In the genomic region with DNA sequence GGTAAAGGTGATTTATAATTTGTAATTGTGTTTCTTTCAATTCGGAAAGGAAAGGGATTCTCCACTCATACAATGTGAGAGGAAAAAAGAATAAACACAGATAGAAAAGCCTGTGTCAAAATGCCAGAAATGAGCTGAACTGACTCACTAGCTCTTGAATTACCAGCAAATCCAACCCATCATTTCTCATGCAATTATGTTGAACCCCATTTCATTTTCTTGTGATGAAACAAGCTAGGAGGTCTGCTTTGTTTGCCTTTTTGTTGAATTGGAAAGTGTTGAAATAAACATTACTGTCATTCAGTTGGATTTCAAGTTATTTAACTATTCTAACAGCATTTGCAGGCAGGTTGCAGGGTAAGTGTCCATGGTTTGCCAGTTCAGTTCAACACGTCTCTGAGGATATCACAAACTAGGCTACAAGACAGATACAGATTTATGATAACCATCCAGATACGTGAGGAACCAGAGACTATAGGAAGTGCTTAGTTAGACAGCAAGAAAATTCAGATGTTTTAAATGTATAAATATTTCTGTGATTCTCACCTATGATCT, we compare ENCODE assay signal across 1 cellular context.
TF ChIP-seq lines count a peak whose summit lies in the region.

No MANE protein-coding gene starts in this region.

TF ChIP-seq in GM23338, 12 proteins besides CTCF, POLR2A, EP300 and RAD21:
- TF ChIP-seq JUNB (IDR thresholded peaks at IDR 0.05; ENCODE audit: unreplicated experiment): no peak
- TF ChIP-seq ZNF331 (CRISPR knock-in tag; IDR thresholded peaks at IDR 0.05; ENCODE audit: low read depth): no peak
- no peak for TF ChIP-seq NANOG (IDR thresholded peaks at IDR 0.05; ENCODE audit: borderline replicate concordance)
- TF ChIP-seq, protein P1, sequence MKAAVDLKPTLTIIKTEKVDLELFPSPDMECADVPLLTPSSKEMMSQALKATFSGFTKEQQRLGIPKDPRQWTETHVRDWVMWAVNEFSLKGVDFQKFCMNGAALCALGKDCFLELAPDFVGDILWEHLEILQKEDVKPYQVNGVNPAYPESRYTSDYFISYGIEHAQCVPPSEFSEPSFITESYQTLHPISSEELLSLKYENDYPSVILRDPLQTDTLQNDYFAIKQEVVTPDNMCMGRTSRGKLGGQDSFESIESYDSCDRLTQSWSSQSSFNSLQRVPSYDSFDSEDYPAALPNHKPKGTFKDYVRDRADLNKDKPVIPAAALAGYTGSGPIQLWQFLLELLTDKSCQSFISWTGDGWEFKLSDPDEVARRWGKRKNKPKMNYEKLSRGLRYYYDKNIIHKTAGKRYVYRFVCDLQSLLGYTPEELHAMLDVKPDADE (IDR thresholded peaks at IDR 0.05): no peak
- TF ChIP-seq STAT1 (IDR thresholded peaks at IDR 0.05; ENCODE audit: unreplicated experiment): no peak
- TF ChIP-seq CREB1 (CRISPR knock-in tag; IDR thresholded peaks at IDR 0.05; ENCODE audit: low read depth): no peak
- TF ChIP-seq, protein P2, sequence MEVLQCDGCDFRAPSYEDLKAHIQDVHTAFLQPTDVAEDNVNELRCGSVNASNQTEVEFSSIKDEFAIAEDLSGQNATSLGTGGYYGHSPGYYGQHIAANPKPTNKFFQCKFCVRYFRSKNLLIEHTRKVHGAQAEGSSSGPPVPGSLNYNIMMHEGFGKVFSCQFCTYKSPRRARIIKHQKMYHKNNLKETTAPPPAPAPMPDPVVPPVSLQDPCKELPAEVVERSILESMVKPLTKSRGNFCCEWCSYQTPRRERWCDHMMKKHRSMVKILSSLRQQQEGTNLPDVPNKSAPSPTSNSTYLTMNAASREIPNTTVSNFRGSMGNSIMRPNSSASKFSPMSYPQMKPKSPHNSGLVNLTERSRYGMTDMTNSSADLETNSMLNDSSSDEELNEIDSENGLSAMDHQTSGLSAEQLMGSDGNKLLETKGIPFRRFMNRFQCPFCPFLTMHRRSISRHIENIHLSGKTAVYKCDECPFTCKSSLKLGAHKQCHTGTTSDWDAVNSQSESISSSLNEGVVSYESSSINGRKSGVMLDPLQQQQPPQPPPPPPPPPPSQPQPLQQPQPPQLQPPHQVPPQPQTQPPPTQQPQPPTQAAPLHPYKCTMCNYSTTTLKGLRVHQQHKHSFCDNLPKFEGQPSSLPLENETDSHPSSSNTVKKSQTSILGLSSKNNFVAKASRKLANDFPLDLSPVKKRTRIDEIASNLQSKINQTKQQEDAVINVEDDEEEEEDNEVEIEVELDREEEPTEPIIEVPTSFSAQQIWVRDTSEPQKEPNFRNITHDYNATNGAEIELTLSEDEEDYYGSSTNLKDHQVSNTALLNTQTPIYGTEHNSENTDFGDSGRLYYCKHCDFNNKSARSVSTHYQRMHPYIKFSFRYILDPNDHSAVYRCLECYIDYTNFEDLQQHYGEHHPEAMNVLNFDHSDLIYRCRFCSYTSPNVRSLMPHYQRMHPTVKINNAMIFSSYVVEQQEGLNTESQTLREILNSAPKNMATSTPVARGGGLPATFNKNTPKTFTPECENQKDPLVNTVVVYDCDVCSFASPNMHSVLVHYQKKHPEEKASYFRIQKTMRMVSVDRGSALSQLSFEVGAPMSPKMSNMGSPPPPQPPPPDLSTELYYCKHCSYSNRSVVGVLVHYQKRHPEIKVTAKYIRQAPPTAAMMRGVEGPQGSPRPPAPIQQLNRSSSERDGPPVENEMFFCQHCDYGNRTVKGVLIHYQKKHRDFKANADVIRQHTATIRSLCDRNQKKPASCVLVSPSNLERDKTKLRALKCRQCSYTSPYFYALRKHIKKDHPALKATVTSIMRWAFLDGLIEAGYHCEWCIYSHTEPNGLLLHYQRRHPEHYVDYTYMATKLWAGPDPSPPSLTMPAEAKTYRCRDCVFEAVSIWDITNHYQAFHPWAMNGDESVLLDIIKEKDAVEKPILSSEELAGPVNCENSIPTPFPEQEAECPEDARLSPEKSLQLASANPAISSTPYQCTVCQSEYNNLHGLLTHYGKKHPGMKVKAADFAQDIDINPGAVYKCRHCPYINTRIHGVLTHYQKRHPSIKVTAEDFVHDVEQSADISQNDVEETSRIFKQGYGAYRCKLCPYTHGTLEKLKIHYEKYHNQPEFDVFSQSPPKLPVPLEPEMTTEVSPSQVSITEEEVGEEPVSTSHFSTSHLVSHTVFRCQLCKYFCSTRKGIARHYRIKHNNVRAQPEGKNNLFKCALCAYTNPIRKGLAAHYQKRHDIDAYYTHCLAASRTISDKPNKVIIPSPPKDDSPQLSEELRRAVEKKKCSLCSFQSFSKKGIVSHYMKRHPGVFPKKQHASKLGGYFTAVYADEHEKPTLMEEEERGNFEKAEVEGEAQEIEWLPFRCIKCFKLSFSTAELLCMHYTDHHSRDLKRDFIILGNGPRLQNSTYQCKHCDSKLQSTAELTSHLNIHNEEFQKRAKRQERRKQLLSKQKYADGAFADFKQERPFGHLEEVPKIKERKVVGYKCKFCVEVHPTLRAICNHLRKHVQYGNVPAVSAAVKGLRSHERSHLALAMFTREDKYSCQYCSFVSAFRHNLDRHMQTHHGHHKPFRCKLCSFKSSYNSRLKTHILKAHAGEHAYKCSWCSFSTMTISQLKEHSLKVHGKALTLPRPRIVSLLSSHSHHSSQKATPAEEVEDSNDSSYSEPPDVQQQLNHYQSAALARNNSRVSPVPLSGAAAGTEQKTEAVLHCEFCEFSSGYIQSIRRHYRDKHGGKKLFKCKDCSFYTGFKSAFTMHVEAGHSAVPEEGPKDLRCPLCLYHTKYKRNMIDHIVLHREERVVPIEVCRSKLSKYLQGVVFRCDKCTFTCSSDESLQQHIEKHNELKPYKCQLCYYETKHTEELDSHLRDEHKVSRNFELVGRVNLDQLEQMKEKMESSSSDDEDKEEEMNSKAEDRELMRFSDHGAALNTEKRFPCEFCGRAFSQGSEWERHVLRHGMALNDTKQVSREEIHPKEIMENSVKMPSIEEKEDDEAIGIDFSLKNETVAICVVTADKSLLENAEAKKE (CRISPR knock-in tag; IDR thresholded peaks at IDR 0.05): no peak
- TF ChIP-seq EZH2 (IDR thresholded peaks at IDR 0.05; ENCODE audit: low read depth, unreplicated experiment): no peak
- TF ChIP-seq ZNF114 (CRISPR knock-in tag; IDR thresholded peaks at IDR 0.05): no peak
- no peak for TF ChIP-seq POLR2AphosphoS5 (IDR thresholded peaks at IDR 0.05; ENCODE audit: low read depth)
- TF ChIP-seq, protein P3, sequence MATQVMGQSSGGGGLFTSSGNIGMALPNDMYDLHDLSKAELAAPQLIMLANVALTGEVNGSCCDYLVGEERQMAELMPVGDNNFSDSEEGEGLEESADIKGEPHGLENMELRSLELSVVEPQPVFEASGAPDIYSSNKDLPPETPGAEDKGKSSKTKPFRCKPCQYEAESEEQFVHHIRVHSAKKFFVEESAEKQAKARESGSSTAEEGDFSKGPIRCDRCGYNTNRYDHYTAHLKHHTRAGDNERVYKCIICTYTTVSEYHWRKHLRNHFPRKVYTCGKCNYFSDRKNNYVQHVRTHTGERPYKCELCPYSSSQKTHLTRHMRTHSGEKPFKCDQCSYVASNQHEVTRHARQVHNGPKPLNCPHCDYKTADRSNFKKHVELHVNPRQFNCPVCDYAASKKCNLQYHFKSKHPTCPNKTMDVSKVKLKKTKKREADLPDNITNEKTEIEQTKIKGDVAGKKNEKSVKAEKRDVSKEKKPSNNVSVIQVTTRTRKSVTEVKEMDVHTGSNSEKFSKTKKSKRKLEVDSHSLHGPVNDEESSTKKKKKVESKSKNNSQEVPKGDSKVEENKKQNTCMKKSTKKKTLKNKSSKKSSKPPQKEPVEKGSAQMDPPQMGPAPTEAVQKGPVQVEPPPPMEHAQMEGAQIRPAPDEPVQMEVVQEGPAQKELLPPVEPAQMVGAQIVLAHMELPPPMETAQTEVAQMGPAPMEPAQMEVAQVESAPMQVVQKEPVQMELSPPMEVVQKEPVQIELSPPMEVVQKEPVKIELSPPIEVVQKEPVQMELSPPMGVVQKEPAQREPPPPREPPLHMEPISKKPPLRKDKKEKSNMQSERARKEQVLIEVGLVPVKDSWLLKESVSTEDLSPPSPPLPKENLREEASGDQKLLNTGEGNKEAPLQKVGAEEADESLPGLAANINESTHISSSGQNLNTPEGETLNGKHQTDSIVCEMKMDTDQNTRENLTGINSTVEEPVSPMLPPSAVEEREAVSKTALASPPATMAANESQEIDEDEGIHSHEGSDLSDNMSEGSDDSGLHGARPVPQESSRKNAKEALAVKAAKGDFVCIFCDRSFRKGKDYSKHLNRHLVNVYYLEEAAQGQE (IDR thresholded peaks at IDR 0.05; ENCODE audit: unreplicated experiment): no peak
- no peak for TF ChIP-seq EZH2phosphoT487 (IDR thresholded peaks at IDR 0.05; ENCODE audit: unreplicated experiment)
